In genomic region chr11:63998558-63999348, GRCh38 we compare ENCODE assay signal across 10 cellular contexts. TPM values are rescaled to one million over a fixed set of nuclear protein-coding genes. Genes with fewer than 3 reads are reported as not detected.
DNase-seq lines count a peak whose midpoint lies in the region; ATAC-seq, FAIRE-seq and TF ChIP-seq lines count a peak whose summit lies in the region.
"Had no signal": no experiment of that assay in that cellular context is flagged by ENCODE, and none has a peak within 500 bp of the region (broad histone marks: within the 10 kb centered on the region; RNA-seq: fewer than 3 reads in every experiment).

No MANE protein-coding gene starts in this region.

- no peak for TF ChIP-seq EP300 in stomach (IDR thresholded peaks at IDR 0.05)

- no peaks in the 10 kb centered on the region for H3K9me3 ChIP-seq in stomach

- peak; percentile 13 for DNase-seq in activated CD4-positive, alpha-beta memory T cell treated with anti-CD3 and anti-CD28 coated beads for 36 hours
- no peak for DNase-seq in activated CD4-positive, alpha-beta memory T cell treated with anti-CD3 and anti-CD28 coated beads, Interleukin-2, amount 10 ng/mL, durations not matched to agents 7 days and 5 days
- DNase-seq in iPS-NIHi11 (ENCODE audit: low spot score) (peak; percentile 85), stomach (peak; percentile 65), GM19239 (ENCODE audit: insufficient read length, low spot score) (no peak), SIG-M5 treated with dmso at 0.1 percent for 504 hours (lab: John Stamatoyannopoulos, UW; ENCODE audit: unreplicated experiment) (no peak)
- DNase-seq: HCEC 1CT had no signal

- peaks cover 29 to 43% (median 32%) of the 10 kb centered on the region in 4 donors for H3K4me1 ChIP-seq in stomach

- H3K4me3 ChIP-seq in stomach = peak overlapping the region; percentile 19 to 48 (median 40)

- H3K4me1 Mint-ChIP-seq in activated CD4-positive, alpha-beta memory T cell treated with anti-CD3 and anti-CD28 coated beads for 36 hours (ENCODE audit: low read depth) = peaks cover 5% of the 10 kb centered on the region
- peaks cover 11% of the 10 kb centered on the region for H3K4me1 Mint-ChIP-seq in activated CD4-positive, alpha-beta memory T cell treated with anti-CD3 and anti-CD28 coated beads, Interleukin-2, amount 10 ng/mL, durations not matched to agents 7 days and 5 days

- CTCF ChIA-PET in activated CD4-positive, alpha-beta memory T cell treated with anti-CD3 and anti-CD28 coated beads for 36 hours (lab: Charles Lee) = interaction anchor here (0.7 to 4.3 kb wide), 9 partner anchors 12 to 183 kb away, joined by 3 to 145 read pairs (median 4); partner anchors contain the start of gene OTUB1
- CTCF ChIA-PET in activated CD4-positive, alpha-beta memory T cell treated with anti-CD3 and anti-CD28 coated beads, Interleukin-2, amount 10 ng/mL, durations not matched to agents 7 days and 5 days (lab: Charles Lee) = interaction anchor here (0.6 to 4.9 kb wide), 6 partner anchors 17 to 191 kb away, joined by 3 to 107 read pairs (median 4); no protein-coding TSS in a partner anchor

- H3K27me3 ChIP-seq in stomach = peaks cover 0 to 26% (median 0%) of the 10 kb centered on the region in 3 donors

- intact Hi-C loops in activated CD4-positive, alpha-beta memory T cell treated with anti-CD3 and anti-CD28 coated beads for 36 hours (cut with micrococcal nuclease) = no loop called here
- intact Hi-C loops in stomach (cut with DNase I; ENCODE audit: low total_unique reads) = no loop called here

- H3K4me3 Mint-ChIP-seq in activated CD4-positive, alpha-beta memory T cell treated with anti-CD3 and anti-CD28 coated beads for 36 hours = no peak overlapping the region
- H3K4me3 Mint-ChIP-seq in activated CD4-positive, alpha-beta memory T cell treated with anti-CD3 and anti-CD28 coated beads, Interleukin-2, amount 10 ng/mL, durations not matched to agents 7 days and 5 days = no peak overlapping the region

- H3K9me3 Mint-ChIP-seq in activated CD4-positive, alpha-beta memory T cell treated with anti-CD3 and anti-CD28 coated beads for 36 hours = no peaks in the 10 kb centered on the region
- no peaks in the 10 kb centered on the region for H3K9me3 Mint-ChIP-seq in activated CD4-positive, alpha-beta memory T cell treated with anti-CD3 and anti-CD28 coated beads, Interleukin-2, amount 10 ng/mL, durations not matched to agents 7 days and 5 days

- H3K27me3 Mint-ChIP-seq in activated CD4-positive, alpha-beta memory T cell treated with anti-CD3 and anti-CD28 coated beads for 36 hours = no peaks in the 10 kb centered on the region
- peaks cover 2% of the 10 kb centered on the region for H3K27me3 Mint-ChIP-seq in activated CD4-positive, alpha-beta memory T cell treated with anti-CD3 and anti-CD28 coated beads, Interleukin-2, amount 10 ng/mL, durations not matched to agents 7 days and 5 days

- peak; percentile 69 for TF ChIP-seq CTCF in VCaP (conservative IDR thresholded peaks at IDR 0.05)
- peak in 1 of 7 experiments; percentile 22 for TF ChIP-seq CTCF in stomach (IDR thresholded peaks at IDR 0.05)

- H3K27ac ChIP-seq in VCaP (peak overlapping the region; percentile 74), stomach (peak overlapping the region in 3 of 5 donors; percentile 16 to 32 (median 16))

- ATAC-seq in HG03439 (IDR thresholded peaks at IDR 0.05; ENCODE audit: unreplicated experiment) = no peak

- no peak for FAIRE-seq in GM19239 (lab: Jason Lieb, UNC)
- FAIRE-seq: HTR-8/SVneo had no signal

- 50 to 73% (median 61%) methylated on average over 29 to 54 of the region's 54 CpGs for WGBS in stomach, 5 donors

- H3K27ac Mint-ChIP-seq in activated CD4-positive, alpha-beta memory T cell treated with anti-CD3 and anti-CD28 coated beads for 36 hours = no peak overlapping the region
- no peak overlapping the region for H3K27ac Mint-ChIP-seq in activated CD4-positive, alpha-beta memory T cell treated with anti-CD3 and anti-CD28 coated beads, Interleukin-2, amount 10 ng/mL, durations not matched to agents 7 days and 5 days

- peaks cover 24% of the 10 kb centered on the region for H3K36me3 Mint-ChIP-seq in activated CD4-positive, alpha-beta memory T cell treated with anti-CD3 and anti-CD28 coated beads for 36 hours
- H3K36me3 Mint-ChIP-seq in activated CD4-positive, alpha-beta memory T cell treated with anti-CD3 and anti-CD28 coated beads, Interleukin-2, amount 10 ng/mL, durations not matched to agents 7 days and 5 days (ENCODE audit: low read depth) = peaks cover 25% of the 10 kb centered on the region

- no peak for TF ChIP-seq POLR2A in stomach (IDR thresholded peaks at IDR 0.05)

- H3K36me3 ChIP-seq in stomach = peaks cover 30 to 51% (median 50%) of the 10 kb centered on the region in 4 donors

- POLR2A ChIA-PET in activated CD4-positive, alpha-beta memory T cell treated with anti-CD3 and anti-CD28 coated beads for 36 hours (lab: Charles Lee) = interaction anchor here (0.6 kb wide), 1 partner anchor 13 kb away, joined by 3 read pairs; no protein-coding TSS in a partner anchor
- POLR2A ChIA-PET in activated CD4-positive, alpha-beta memory T cell treated with anti-CD3 and anti-CD28 coated beads, Interleukin-2, amount 10 ng/mL, durations not matched to agents 7 days and 5 days (lab: Charles Lee) = interaction anchor here (0.9 to 2.0 kb wide), 4 partner anchors 8 to 186 kb away, joined by 3 to 6 read pairs (median 4); no protein-coding TSS in a partner anchor

RNA-seq across cellular contexts. Expression of gene OTUB1, which starts 12.5 kb away (rescaled TPM):
- 10 to 100 TPM; 69.5 to 72.2 TPM for total RNA-seq in activated CD4-positive, alpha-beta memory T cell treated with anti-CD3 and anti-CD28 coated beads for 36 hours
- 10 to 100 TPM; 86.8 to 93.6 TPM for total RNA-seq in activated CD4-positive, alpha-beta memory T cell treated with anti-CD3 and anti-CD28 coated beads, Interleukin-2, amount 10 ng/mL, durations not matched to agents 7 days and 5 days
- 100 to 1,000 TPM in 1 of 5 donors, 10 to 100 TPM in 4; 33.6 to 161 (median 40.3) TPM for total RNA-seq in stomach
- 10 to 100 TPM; 62.3 to 74.2 (median 64.8) TPM for polyA plus RNA-seq in stomach

RNA-seq across cellular contexts. Expression of gene COX8A, which starts 24.3 kb away (rescaled TPM):
- total RNA-seq in activated CD4-positive, alpha-beta memory T cell treated with anti-CD3 and anti-CD28 coated beads for 36 hours = 100 to 1,000 TPM; 559 to 581 TPM
- 100 to 1,000 TPM; 506 to 527 TPM for total RNA-seq in activated CD4-positive, alpha-beta memory T cell treated with anti-CD3 and anti-CD28 coated beads, Interleukin-2, amount 10 ng/mL, durations not matched to agents 7 days and 5 days
- total RNA-seq in stomach = 1,000 to 10,000 TPM in 1 of 5 donors, 100 to 1,000 TPM in 4; 107 to 1,004 (median 523) TPM
- polyA plus RNA-seq in stomach = 1,000 to 10,000 TPM in 2 of 3 donors, 100 to 1,000 TPM in 1; 910 to 1,045 (median 1,001) TPM

RNA-seq across cellular contexts. Expression of gene FLRT1, which starts 37.0 kb away (rescaled TPM):
- total RNA-seq in activated CD4-positive, alpha-beta memory T cell treated with anti-CD3 and anti-CD28 coated beads for 36 hours = under 1 TPM; 0.36 to 0.50 TPM
- total RNA-seq in activated CD4-positive, alpha-beta memory T cell treated with anti-CD3 and anti-CD28 coated beads, Interleukin-2, amount 10 ng/mL, durations not matched to agents 7 days and 5 days = under 1 TPM; 0.05 to 0.23 TPM
- 1 to 10 TPM in 1 of 5 donors, under 1 TPM in 1, not detected in 3; 0.73 to 1.3 TPM for total RNA-seq in stomach
- under 1 TPM in 2 of 3 donors, not detected in 1; 0.12 to 0.28 TPM for polyA plus RNA-seq in stomach

RNA-seq across cellular contexts. Expression of gene NAA40, which starts 60.0 kb away (rescaled TPM):
- 10 to 100 TPM; 15.4 to 17.3 TPM for total RNA-seq in activated CD4-positive, alpha-beta memory T cell treated with anti-CD3 and anti-CD28 coated beads for 36 hours
- total RNA-seq in activated CD4-positive, alpha-beta memory T cell treated with anti-CD3 and anti-CD28 coated beads, Interleukin-2, amount 10 ng/mL, durations not matched to agents 7 days and 5 days = 10 to 100 TPM; 28.9 to 31.1 TPM
- 10 to 100 TPM in 3 of 5 donors, 1 to 10 TPM in 2; 4.3 to 71.4 (median 14.9) TPM for total RNA-seq in stomach
- 1 to 10 TPM; 4.9 to 8.0 (median 5.8) TPM for polyA plus RNA-seq in stomach

Comparison
In these comparisons a context has a peak if more than half of its experiments do, and no peak if none do; other contexts are left out.
1. DNase-seq: peak in activated CD4-positive, alpha-beta memory T cell treated with anti-CD3 and anti-CD28 coated beads for 36 hours (single experiment), iPS-NIHi11 (single experiment) and stomach (single experiment); none in activated CD4-positive, alpha-beta memory T cell treated with anti-CD3 and anti-CD28 coated beads, Interleukin-2, amount 10 ng/mL, durations not matched to agents 7 days and 5 days (single experiment), GM19239 (single experiment) and SIG-M5 treated with dmso at 0.1 percent for 504 hours (single experiment).